9 cellular contexts compared by ENCODE assay signal in genomic region chr7:54757711-54758110, GRCh38. TPM values are rescaled to one million over a fixed set of nuclear protein-coding genes. Genes with fewer than 3 reads are reported as not detected.
DNase-seq lines count a peak whose midpoint lies in the region; ATAC-seq, FAIRE-seq and TF ChIP-seq lines count a peak whose summit lies in the region.
"Had no signal": no experiment of that assay in that cellular context is flagged by ENCODE, and none has a peak within 500 bp of the region (broad histone marks: within the 10 kb centered on the region; RNA-seq: fewer than 3 reads in every experiment).

No MANE protein-coding gene starts in this region.

- H2AFZ ChIP-seq in GM12878 (ENCODE audit: control insufficient read depth, low read depth, low read length), result no peak overlapping the region
- H2AFZ ChIP-seq in mesenchymal stem cell (ENCODE audit: low read depth, low read length), result no peak overlapping the region

- H3K4me3 ChIP-seq in heart right ventricle (peak overlapping the region in 9 of 10 donors; percentile 69 to 98 (median 94)), GM12878 (peak overlapping the region; percentile 97), mesenchymal stem cell (ENCODE audit: insufficient read depth in 1 of 2, low read depth in 1 of 2, low read length in 2 of 2) (peak overlapping the region in 1 of 2 experiments; percentile 91), aorta (ENCODE audit: low read length in 2 of 2) (peak overlapping the region; percentile 70 to 82)

- H3K23ac ChIP-seq in mesenchymal stem cell (ENCODE audit: low read length in 2 of 2), result no peak overlapping the region

- POLR2A ChIA-PET in GM12878 (lab: Charles Lee), result no interaction called here

- H3K9ac ChIP-seq in GM12878 (ENCODE audit: control insufficient read depth, insufficient read depth, low read length), result peak overlapping the region; percentile 61
- H3K9ac ChIP-seq in mesenchymal stem cell (ENCODE audit: low read length), result peak overlapping the region; percentile 100

- no peak for TF ChIP-seq EP300 in GM12878 (IDR thresholded peaks at IDR 0.05; ENCODE audit: borderline replicate concordance in 1 of 2, control insufficient read depth in 1 of 2, low read depth in 2 of 2, low read length in 2 of 2)

- H2BK120ac ChIP-seq in mesenchymal stem cell (ENCODE audit: low read depth, low read length), result no peak overlapping the region

- in situ Hi-C loops in GM12878 (cut with MboI), result loop anchor here (10.0 to 25.0 kb wide), 4 partner anchors 655 to 1347 kb away; partner anchors contain the start of genes CHCHD2, VOPP1 and ZNF713

- TF ChIP-seq CTCF in heart right ventricle (IDR thresholded peaks at IDR 0.05) (no peak), GM12878 (IDR thresholded peaks at IDR 0.05 in 2 of 3, conservative IDR thresholded peaks at IDR 0.05 in 1 of 3; ENCODE audit: control insufficient read depth in 2 of 3, extremely low read depth in 1 of 3, insufficient read depth in 1 of 3, low read depth in 3 of 3, low read length in 3 of 3) (no peak)

- peaks cover 58% of the 10 kb centered on the region for H3K79me2 ChIP-seq in GM12878 (ENCODE audit: control insufficient read depth, insufficient read depth, low read length)

- peak overlapping the region in 1 of 10 donors; percentile 93 for H3K27ac ChIP-seq in heart right ventricle
- peak overlapping the region; percentile 78; the same call in 1 of the 2 replicates for H3K27ac ChIP-seq in GM12878 (ENCODE audit: control insufficient read depth, insufficient read depth)
- H3K27ac ChIP-seq in mesenchymal stem cell (ENCODE audit: low read length, poor library complexity, severe bottlenecking), result no peak overlapping the region
- H3K27ac ChIP-seq in aorta (ENCODE audit: low read depth in 1 of 2, low read length in 2 of 2), result no peak overlapping the region

- H4K8ac ChIP-seq in mesenchymal stem cell (ENCODE audit: low read length), result no peak overlapping the region

- H3K36me3 ChIP-seq in heart right ventricle (peaks cover 0 to 45% (median 7%) of the 10 kb centered on the region in 9 donors), GM12878 (ENCODE audit: control insufficient read depth in 2 of 2, insufficient read depth in 2 of 2, low read length in 1 of 2) (peaks cover 0 to 2% of the 10 kb centered on the region in 2 experiments; a peak in 1 of 4 replicates), mesenchymal stem cell (ENCODE audit: control insufficient read depth in 1 of 2, insufficient read depth in 2 of 2, low read depth in 1 of 2, low read length in 2 of 2) (peaks cover 0 to 32% of the 10 kb centered on the region in 2 experiments), aorta (ENCODE audit: control insufficient read depth in 1 of 2, insufficient read depth in 2 of 2, low read length in 1 of 2) (no peaks in the 10 kb centered on the region)

- H3K4me1 ChIP-seq in heart right ventricle, result peaks cover 0 to 46% (median 37%) of the 10 kb centered on the region in 9 donors
- H3K4me1 ChIP-seq in GM12878 (ENCODE audit: control insufficient read depth, insufficient read depth, low read length), result no peaks in the 10 kb centered on the region
- peaks cover 2% of the 10 kb centered on the region for H3K4me1 ChIP-seq in mesenchymal stem cell (ENCODE audit: control insufficient read depth, insufficient read depth, low read depth, low read length)
- H3K4me1 ChIP-seq in aorta (ENCODE audit: control insufficient read depth in 1 of 2, insufficient read depth in 2 of 2, low read length in 2 of 2), result peaks cover 0 to 3% of the 10 kb centered on the region in 2 donors

- TF ChIP-seq RAD21 in GM12878 (IDR thresholded peaks at IDR 0.05; ENCODE audit: insufficient read depth, low read depth, low read length), result no peak

- no peak overlapping the region for H2AK5ac ChIP-seq in mesenchymal stem cell (ENCODE audit: low read length, severe bottlenecking)

- no peak overlapping the region for H3K14ac ChIP-seq in mesenchymal stem cell (ENCODE audit: low read length in 2 of 2)

- ATAC-seq in heart right ventricle, result no peak
- no peak for ATAC-seq in GM12878
- no peak for ATAC-seq in aorta (ENCODE audit: low FRiP score)
- ATAC-seq in HG03196 (IDR thresholded peaks at IDR 0.05; ENCODE audit: unreplicated experiment), result no peak

- TF ChIP-seq POLR2A in GM12878 (IDR thresholded peaks at IDR 0.05; ENCODE audit: low read depth, low read length), result no peak

- no TSS peak for BruUV-seq in GM12878 (replicated peaks; lab: Mats Ljungman, UMichigan)

- SMC1A ChIA-PET in GM12878 (lab: Charles Lee; ENCODE audit: uncharacterized antibody, unreplicated experiment), result interaction anchor here (0.6 to 1.4 kb wide), 3 partner anchors 14 to 17 kb away, joined by 3 to 4 read pairs (median 3); no protein-coding TSS in a partner anchor

- peak overlapping the region; percentile 95 for H3K4me2 ChIP-seq in GM12878 (ENCODE audit: control insufficient read depth, insufficient read depth)
- H3K4me2 ChIP-seq in mesenchymal stem cell (ENCODE audit: low read length, poor library complexity, severe bottlenecking), result peak overlapping the region; percentile 59

- CTCF ChIA-PET in GM12878 (lab: Yijun Ruan, JAX), result interaction anchor here (1.8 to 1.9 kb wide), 2 partner anchors 318 to 658 kb away, joined by 4 read pairs; no protein-coding TSS in a partner anchor

- H3K18ac ChIP-seq in mesenchymal stem cell (ENCODE audit: low read depth in 1 of 2, low read length in 2 of 2), result no peak overlapping the region

- no peaks in the 10 kb centered on the region for H3K27me3 ChIP-seq in heart right ventricle
- no peaks in the 10 kb centered on the region for H3K27me3 ChIP-seq in GM12878 (replicated peaks in 1 of 2; ENCODE audit: control insufficient read depth in 2 of 2, insufficient read depth in 2 of 2, low read length in 1 of 2)
- H3K27me3 ChIP-seq in mesenchymal stem cell (ENCODE audit: control insufficient read depth in 1 of 2, insufficient read depth in 1 of 2, low read length in 2 of 2), result no peaks in the 10 kb centered on the region
- H3K27me3 ChIP-seq in aorta (ENCODE audit: control insufficient read depth in 1 of 2, insufficient read depth in 2 of 2, low read length in 1 of 2), result no peaks in the 10 kb centered on the region

- no peak overlapping the region for H2BK12ac ChIP-seq in mesenchymal stem cell (ENCODE audit: low read length in 2 of 2)

- no peaks in the 10 kb centered on the region for H4K20me1 ChIP-seq in GM12878 (ENCODE audit: control insufficient read depth, insufficient read depth)

- no peak overlapping the region for H2BK5ac ChIP-seq in mesenchymal stem cell (ENCODE audit: low read depth, low read length, poor library complexity, severe bottlenecking)

- intact Hi-C loops in heart right ventricle (cut with DNase I), result loop anchor here in 1 of 10 donors (5.0 kb wide), 1 partner anchor 610 kb away; the partner anchor contains the start of gene LANCL2
- intact Hi-C loops in cardiac septum (cut with DNase I), result loop anchor here (5.0 kb wide), 1 partner anchor 610 kb away; the partner anchor contains the start of gene LANCL2
- intact Hi-C loops in GM12878 (cut with micrococcal nuclease; ENCODE audit: unreplicated experiment), result no loop called here
- intact Hi-C loops in aorta (cut with DNase I), result loop anchor here in 1 of 2 donors (5.0 kb wide), 1 partner anchor 610 kb away; the partner anchor contains the start of gene LANCL2

- DNase-seq in heart right ventricle (no peak), cardiac septum (ENCODE audit: low spot score) (no peak), GM12878 (ENCODE audit: low read depth, low spot score) (no peak), mesenchymal stem cell (no peak), aorta (no peak), NCI-H526 treated with DMSO at 0.1 percent for 48 hours (lab: John Stamatoyannopoulos, UW) (no peak)
- DNase-seq in activated CD4-positive, CD25-positive, alpha-beta regulatory T cell (lab: John Stamatoyannopoulos, UW), result no peak
- DNase-seq: activated CD8-positive, alpha-beta memory T cell treated with anti-CD3 and anti-CD28 coated beads, Interleukin-2, amount 50 U/mL, for 48 hours had no signal

- RAD21 ChIA-PET in GM12878 (lab: Charles Lee; ENCODE audit: unreplicated experiment), result interaction anchor here (2.1 kb wide), 1 partner anchor 498 kb away, joined by 6 read pairs; no protein-coding TSS in a partner anchor

- no peak overlapping the region for H2BK15ac ChIP-seq in mesenchymal stem cell (ENCODE audit: low read depth, poor library complexity, severe bottlenecking)

- no peak overlapping the region for H4K91ac ChIP-seq in mesenchymal stem cell (ENCODE audit: low read length)

- 67% methylated on average over 6 of the region's 6 CpGs for WGBS in heart right ventricle, 2 donors
- 73% methylated on average over 6 of the region's 6 CpGs for WGBS in GM12878 (ENCODE audit: insufficient coverage, insufficient replicate concordance, low lambda C conversion rate, missing lambda C conversion rate)
- WGBS in mesenchymal stem cell, result 72% methylated on average over 6 of the region's 6 CpGs
- WGBS in aorta, 2 donors, result 44 to 46% methylated on average over 6 of the region's 6 CpGs

- H3K4ac ChIP-seq in mesenchymal stem cell (ENCODE audit: low read depth in 1 of 2, low read length in 2 of 2), result no peak overlapping the region

- H3K9me3 ChIP-seq in heart right ventricle, result no peaks in the 10 kb centered on the region
- no peaks in the 10 kb centered on the region for H3K9me3 ChIP-seq in GM12878 (replicated peaks; ENCODE audit: control insufficient read depth, insufficient read depth, low read length)
- H3K9me3 ChIP-seq in mesenchymal stem cell (ENCODE audit: control insufficient read depth, low read length), result no peaks in the 10 kb centered on the region
- H3K9me3 ChIP-seq in aorta (ENCODE audit: control insufficient read depth, low read length), result no peaks in the 10 kb centered on the region

- FAIRE-seq in GM12878 (lab: Jason Lieb, UNC), result no peak

- H3K79me1 ChIP-seq in mesenchymal stem cell (replicated peaks; ENCODE audit: low read length, poor library complexity, severe bottlenecking), result peaks cover 4% of the 10 kb centered on the region

RNA-seq across cellular contexts. Expression of gene SEC61G, which starts 1.3 kb away (rescaled TPM):
- total RNA-seq in heart right ventricle (100 to 1,000 TPM in 3 of 10 donors, 10 to 100 TPM in 7; 73.7 to 126 (median 90.9) TPM), cardiac septum (102 TPM), GM12878 (2014; rRNA removed) (183 and 215 TPM in 2 replicates), GM12878 (2014; rRNA removed; fragmentation: Illumina TruSeq; extraction: Trizol) (278 and 293 TPM in 2 replicates), GM12878 (2021) (160 and 163 TPM in 2 replicates), aorta (100 to 1,000 TPM in 1 of 2 donors, 10 to 100 TPM in 1; 90.1 to 109 TPM)
- polyA plus RNA-seq in heart right ventricle (100 to 1,000 TPM; 138 to 578 TPM), GM12878 (2011; rRNA removed) (189 and 321 TPM in 2 replicates), GM12878 (2014; fragmentation: Illumina TruSeq; extraction: Trizol) (414 and 629 TPM in 2 replicates), GM12878 (2014; fragmentation: Nextera tagmentation; extraction: Ambion mirVana) (100 to 1,000 TPM; 709 to 809 TPM), GM12878 (2014; rRNA removed) (152 and 219 TPM in 2 replicates), GM12878 (2016; fragmentation: Nextera tagmentation; extraction: Ambion mirVana) (100 to 1,000 TPM; 697 to 703 TPM), aorta (100 to 1,000 TPM; 396 to 623 TPM)
- 66.0 and 67.9 TPM in 2 replicates for total RNA-seq in GM12878 (2013; cell fraction: nucleolus; rRNA removed)
- polyA plus RNA-seq in GM12878 (2011; ENCODE audit: low read depth), result 42.3 TPM
- 111 and 212 TPM in 2 replicates for polyA plus RNA-seq in GM12878 (2011; cell fraction: cytosol; rRNA removed)
- 86.0 and 96.1 TPM in 2 replicates for polyA plus RNA-seq in GM12878 (2011; cell fraction: nucleus; rRNA removed)
- polyA plus RNA-seq in GM12878 (2012), result 517 and 557 TPM in 2 replicates
- 96.2 and 141 TPM in 2 replicates for polyA minus RNA-seq in GM12878 (2011; rRNA and poly(A)+ RNA removed)
- polyA minus RNA-seq in GM12878 (2011; cell fraction: cytosol; rRNA and poly(A)+ RNA removed), result 27.9 and 44.8 TPM in 2 replicates
- 25.1 and 29.4 TPM in 2 replicates for polyA minus RNA-seq in GM12878 (2011; cell fraction: nucleus; rRNA and poly(A)+ RNA removed)
- 316 TPM for polyA plus RNA-seq in mesenchymal stem cell (2013, experiment 1 of 2)
- 315 TPM for polyA plus RNA-seq in mesenchymal stem cell (2013, experiment 2 of 2)
